ENCODE assay signal across 13 cellular contexts in the genomic region with DNA sequence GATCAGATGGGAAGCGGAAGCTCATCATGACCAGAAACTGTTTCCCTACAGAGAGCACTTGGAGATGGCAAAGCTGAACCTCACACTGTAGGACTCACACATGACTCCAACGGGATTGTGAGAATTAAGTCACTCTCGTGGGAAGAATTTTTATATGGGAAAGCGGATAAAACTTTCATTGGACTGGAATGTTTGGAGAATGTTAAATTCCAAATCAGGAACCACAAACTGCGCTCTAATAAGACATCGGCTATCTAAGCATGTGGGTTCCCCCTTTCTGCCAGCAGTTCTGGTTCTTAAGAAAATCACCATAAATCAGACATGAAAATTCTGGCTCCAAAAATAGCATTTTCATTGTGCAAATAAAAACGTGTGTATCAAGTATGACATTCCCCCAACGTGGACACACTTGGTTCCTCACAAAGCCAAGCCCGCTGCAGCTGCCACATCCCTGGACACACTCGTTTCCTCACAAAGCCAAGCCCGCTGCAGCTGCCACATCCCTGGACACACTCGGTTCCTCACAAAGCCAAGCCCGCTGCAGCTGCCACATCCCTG. TPM values are rescaled to one million over a fixed set of nuclear protein-coding genes. Genes with fewer than 3 reads are reported as not detected.
DNase-seq lines count a peak whose midpoint lies in the region; ATAC-seq, FAIRE-seq and TF ChIP-seq lines count a peak whose summit lies in the region.
"Not testable (repeated sequence)": the region's sequence is repeated elsewhere in the genome, so short reads cannot be mapped to it uniquely, and the experiment has no call there.
"Had no signal": no experiment of that assay in that cellular context is flagged by ENCODE, and none has a peak within 500 bp of the region (broad histone marks: within the 10 kb centered on the region; RNA-seq: fewer than 3 reads in every experiment).

No MANE protein-coding gene starts in this region.

- H3K4me1 Mint-ChIP-seq in Caco-2 (ENCODE audit: low read depth, unreplicated experiment) = not testable (repeated sequence)

- H3K27ac Mint-ChIP-seq in Caco-2 (ENCODE audit: unreplicated experiment) = not testable (repeated sequence)

- not testable (repeated sequence) for H3K4me1 ChIP-seq in Caco-2; PC-3 (ENCODE audit: insufficient read depth, low read length); K562 (replicated peaks in 1 of 2; ENCODE audit: control insufficient read depth in 2 of 2, insufficient read depth in 2 of 2, low read length in 2 of 2)

- not testable (repeated sequence) for H3K79me2 ChIP-seq in PC-3 (ENCODE audit: low read length); K562 (ENCODE audit: control insufficient read depth, insufficient read depth, low read length)

- not testable (repeated sequence) for H3K9me3 Mint-ChIP-seq in Caco-2 (ENCODE audit: unreplicated experiment)

- not testable (repeated sequence) for FAIRE-seq in K562 (lab: Jason Lieb, UNC)

- TSS peak; percentile 17 for BruUV-seq in Caco-2 (replicated peaks; lab: Mats Ljungman, UMichigan)
- BruUV-seq in PC-3 (replicated peaks; lab: Mats Ljungman, UMichigan) = TSS peak; percentile 24
- TSS peak; percentile 26 for BruUV-seq in K562 (replicated peaks; lab: Mats Ljungman, UMichigan)

- not testable (repeated sequence) for H3K4me3 ChIP-seq in AG10803 (ENCODE audit: low read length); Caco-2 (ENCODE audit: low read depth, low read length); PC-3 (ENCODE audit: low read length); K562

- CTCF ChIA-PET in Caco-2 (lab: Charles Lee) (interaction anchor here (0.6 to 1.9 kb wide), 10 partner anchors 12 to 631 kb away, joined by 3 to 9 read pairs (median 4); a partner anchor contains a TSS), PC-3 (lab: Charles Lee) (interaction anchor here (0.9 to 1.1 kb wide), 2 partner anchors 128 to 348 kb away, joined by 3 to 4 read pairs; no protein-coding TSS in a partner anchor), K562 (lab: Yijun Ruan, JAX; ENCODE audit: low intra/inter-chr PET ratio) (interaction anchor here (1.3 kb wide), 1 partner anchor 216 kb away, joined by 4 read pairs; no protein-coding TSS in a partner anchor)

- intact Hi-C loops in Caco-2 (cut with micrococcal nuclease; ENCODE audit: unreplicated experiment) = loop anchor here (1.0 kb wide), 1 partner anchor 14 kb away; no protein-coding TSS in a partner anchor
- intact Hi-C loops in PC-3 (cut with micrococcal nuclease) = not testable (repeated sequence)
- intact Hi-C loops in K562 (cut with micrococcal nuclease) = loop anchor here (10.0 kb wide), 1 partner anchor 635 kb away; a partner anchor contains a TSS

- POLR2A ChIA-PET in Caco-2 (lab: Charles Lee); PC-3 (lab: Charles Lee; ENCODE audit: unreplicated experiment); K562 (lab: Yijun Ruan, JAX): not testable (repeated sequence)

- in situ Hi-C loops in K562 (cut with MboI) = not testable (repeated sequence)

- H3K9me1 ChIP-seq in K562 (ENCODE audit: control insufficient read depth, insufficient read depth, low read length) = not testable (repeated sequence)

- TF ChIP-seq CTCF in AG10803 (conservative IDR thresholded peaks at IDR 0.05; ENCODE audit: low read length); Caco-2 (IDR thresholded peaks at IDR 0.05; ENCODE audit: insufficient read depth in 1 of 2, low read depth in 1 of 2, low read length in 1 of 2, severe bottlenecking in 1 of 2, unreplicated experiment in 1 of 2); PC-3 (conservative IDR thresholded peaks at IDR 0.05; ENCODE audit: low read depth, low read length); K562 (IDR thresholded peaks at IDR 0.05 in 2 of 3, conservative IDR thresholded peaks at IDR 0.05 in 1 of 3; ENCODE audit: insufficient read depth in 2 of 3, low read depth in 1 of 3, low read length in 3 of 3): not testable (repeated sequence)

- H3K4me3 Mint-ChIP-seq in Caco-2 (ENCODE audit: unreplicated experiment) = not testable (repeated sequence)

- TF ChIP-seq EP300 in K562 (IDR thresholded peaks at IDR 0.05; ENCODE audit: low read length) = not testable (repeated sequence)

- TF ChIP-seq RAD21 in K562 (CRISPR knock-in tag; conservative IDR thresholded peaks at IDR 0.05 in 1 of 2, IDR thresholded peaks at IDR 0.05 in 1 of 2) = not testable (repeated sequence)

- H3K27ac ChIP-seq in PC-3 (ENCODE audit: low read length); K562 (ENCODE audit: extremely low read depth, low read depth, low read length): not testable (repeated sequence)

- not testable (repeated sequence) for H3F3A ChIP-seq in PC-3 (ENCODE audit: low read length, unreplicated experiment)

- not testable (repeated sequence) for H3K4me2 ChIP-seq in PC-3 (ENCODE audit: low read length); K562 (ENCODE audit: insufficient read depth, low read length)

- not testable (repeated sequence) for TF ChIP-seq POLR2A in K562 (conservative IDR thresholded peaks at IDR 0.05)

- H2AFZ ChIP-seq in PC-3 (ENCODE audit: low read length); K562 (ENCODE audit: low read depth, low read length): not testable (repeated sequence)

- not testable (repeated sequence) for H3K9me2 ChIP-seq in PC-3 (replicated peaks; ENCODE audit: low read length)

- not testable (repeated sequence) for H3K9me3 ChIP-seq in Caco-2; PC-3 (ENCODE audit: low read length); K562 (replicated peaks; ENCODE audit: control insufficient read depth, insufficient read depth, low read depth, low read length)

- not testable (repeated sequence) for H3K27me3 Mint-ChIP-seq in Caco-2 (ENCODE audit: insufficient read depth, unreplicated experiment)

- DNase-seq in AG10803 (ENCODE audit: low read depth) = peak; percentile 65
- not testable (repeated sequence) for DNase-seq in Caco-2; PC-3; K562 (ENCODE audit: extremely low read depth in 1 of 4, low spot score in 3 of 4)
- peak; percentile 74 for DNase-seq in EL
- DNase-seq in LHCN-M2 (ENCODE audit: low read depth) = peak; percentile 40
- DNase-seq in myocyte (ENCODE audit: low read depth) = peak; percentile 39

- not testable (repeated sequence) for H4K20me1 ChIP-seq in PC-3 (ENCODE audit: low read length); K562 (replicated peaks; ENCODE audit: control insufficient read depth, insufficient read depth, low read length)

- not testable (repeated sequence) for H3K27me3 ChIP-seq in Caco-2 (replicated peaks; ENCODE audit: control insufficient read depth, insufficient read depth, low read length); PC-3 (ENCODE audit: low read length); K562 (ENCODE audit: control insufficient read depth in 2 of 2, insufficient read depth in 2 of 2, low read length in 2 of 2)

- H3K9ac ChIP-seq in PC-3 (ENCODE audit: low read length); K562 (ENCODE audit: insufficient read depth in 1 of 2, low read depth in 2 of 2, low read length in 2 of 2): not testable (repeated sequence)

- not testable (repeated sequence) for H3K36me3 ChIP-seq in Caco-2 (ENCODE audit: control insufficient read depth, insufficient read depth, low read length); PC-3 (ENCODE audit: low read depth, low read length); K562 (ENCODE audit: control insufficient read depth, insufficient read depth, low read length)

- WGBS in K562 (ENCODE audit: insufficient coverage, low coverage, missing lambda C conversion rate) = 79% methylated on average over 9 of the region's 13 CpGs

- H3K36me3 Mint-ChIP-seq in Caco-2 (ENCODE audit: insufficient read depth, unreplicated experiment) = peaks cover 15% of the 10 kb centered on the region

- not testable (repeated sequence) for ATAC-seq in PC-3, K562

RNA-seq across cellular contexts. Expression of a gene that starts 33.4 kb away (rescaled TPM):
- total RNA-seq in Caco-2 (2022) (not detected in 2 replicates), LHCN-M2 (2014; rRNA removed) (not detected in 2 replicates), PC-3 (2014; rRNA removed) (not detected in 2 replicates), K562 (2014; rRNA removed) (not detected in 2 replicates), K562 (2014; rRNA removed; fragmentation: Illumina TruSeq; extraction: Trizol) (not detected in 2 replicates), K562 (2015; rRNA removed; fragmentation: Illumina TruSeq; extraction: Trizol) (not detected in 2 replicates), K562 (2021) (not detected in 2 replicates), myocyte (not detected in 2 replicates)
- not detected for polyA plus RNA-seq in LHCN-M2 (2012)
- total RNA-seq in K562 (2011; cell fraction: chromatin; rRNA removed; ENCODE audit: low replicate concordance) = not detected in 2 replicates
- not detected in 2 replicates for total RNA-seq in K562 (2011; cell fraction: nucleolus; rRNA removed)
- total RNA-seq in K562 (2011; cell fraction: nucleoplasm; rRNA removed) = not detected in 2 replicates
- polyA plus RNA-seq in K562 (2011; rRNA removed) (not detected in 2 replicates), K562 (2014; fragmentation: Illumina TruSeq; extraction: Trizol) (not detected in 2 replicates), K562 (2014; fragmentation: Nextera tagmentation; extraction: Ambion mirVana) (not detected), K562 (2014; rRNA removed) (not detected in 2 replicates)
- not detected in 2 replicates for polyA plus RNA-seq in K562 (2011; cell fraction: cytosol; rRNA removed)
- polyA plus RNA-seq in K562 (2011; cell fraction: nucleus; rRNA removed) = not detected in 2 replicates
- polyA plus RNA-seq in K562 (2012) = not detected in 2 replicates
- not detected in 2 replicates for polyA minus RNA-seq in K562 (2011; rRNA and poly(A)+ RNA removed)
- polyA minus RNA-seq in K562 (2011; cell fraction: cytosol; rRNA and poly(A)+ RNA removed) = not detected in 2 replicates
- not detected in 2 replicates for polyA minus RNA-seq in K562 (2011; cell fraction: nucleus; rRNA and poly(A)+ RNA removed)
- not detected for polyA plus RNA-seq in myocyte (2012)
- total RNA-seq: CD4-positive, alpha-beta memory T cell; Daoy; GM23338; H7; HT-29; IMR-90 had no signal
- polyA plus RNA-seq: CD4-positive, alpha-beta memory T cell; GM23338; IMR-90 had no signal
